Comparison of ENCODE assay signal across 8 cellular contexts in genomic region chr15:74937602-74938371, GRCh38. TPM values are rescaled to one million over a fixed set of nuclear protein-coding genes. Genes with fewer than 3 reads are reported as not detected.
DNase-seq lines count a peak whose midpoint lies in the region; ATAC-seq and TF ChIP-seq lines count a peak whose summit lies in the region.

TSS of gene COX5A (minus strand) at chr15:74938073. CDS start at chr15:74938014, 59 bp downstream.

- H3K9me3 ChIP-seq in left lung, result no peaks in the 10 kb centered on the region

- peak within 1 kb of the TSS; percentile 92 to 94 for H3K4me3 ChIP-seq in left lung

- intact Hi-C loops in left lung (cut with DNase I), result no loop called here

- TF ChIP-seq CTCF in left lung (IDR thresholded peaks at IDR 0.05), result peak in 1 of 2 donors; percentile 7

- DNase-seq in C1 segment of cervical spinal cord (lab: John Stamatoyannopoulos, UW) (peak; percentile 76 to 96 (median 90)), NCI-H526 treated with DMSO at 0.1 percent for 48 hours (lab: John Stamatoyannopoulos, UW) (peak; percentile 92), cortex of kidney (lab: John Stamatoyannopoulos, UW) (peak; percentile 49), left lung (peak; percentile 95 to 98)
- peak; percentile 88 for DNase-seq in activated CD4-positive, alpha-beta T cell treated with anti-CD3 and anti-CD28 coated beads, Interleukin-2, amount 50 U/mL, for 1 hour
- DNase-seq in stimulated activated CD4-positive, alpha-beta T cell treated with anti-CD3 and anti-CD28 coated beads, Interleukin-2, amount 100 ng/mL, for 4 hours (ENCODE audit: low read depth), result peak; percentile 88

- H3K27me3 ChIP-seq in left lung, result no peaks in the 10 kb centered on the region

- peak within 1 kb of the TSS; percentile 96 to 97 for H3K27ac ChIP-seq in left lung

- ATAC-seq in GM19372 (IDR thresholded peaks at IDR 0.05; ENCODE audit: low read depth, unreplicated experiment), result peak; percentile 86
- peak; percentile 83 for ATAC-seq in HG03521 (IDR thresholded peaks at IDR 0.05; ENCODE audit: unreplicated experiment)
- ATAC-seq in left lung, result peak; percentile 98

- H3K36me3 ChIP-seq in left lung, result peaks cover 0 to 9% of the 10 kb centered on the region in 2 donors

- H3K4me1 ChIP-seq in left lung, result peaks cover 7 to 44% of the 10 kb centered on the region in 2 donors

RNA-seq across cellular contexts. Expression of gene COX5A, which starts in this region (rescaled TPM):
- total RNA-seq in left lung, result 100 to 1,000 TPM; 170 TPM

Comparison
In these comparisons a context has a peak if more than half of its experiments do, and no peak if none do; other contexts are left out.
1. Peak in every context shown above with its lines: DNase-seq, ATAC-seq, H3K4me3 ChIP-seq and H3K27ac ChIP-seq.